In the genomic region with DNA sequence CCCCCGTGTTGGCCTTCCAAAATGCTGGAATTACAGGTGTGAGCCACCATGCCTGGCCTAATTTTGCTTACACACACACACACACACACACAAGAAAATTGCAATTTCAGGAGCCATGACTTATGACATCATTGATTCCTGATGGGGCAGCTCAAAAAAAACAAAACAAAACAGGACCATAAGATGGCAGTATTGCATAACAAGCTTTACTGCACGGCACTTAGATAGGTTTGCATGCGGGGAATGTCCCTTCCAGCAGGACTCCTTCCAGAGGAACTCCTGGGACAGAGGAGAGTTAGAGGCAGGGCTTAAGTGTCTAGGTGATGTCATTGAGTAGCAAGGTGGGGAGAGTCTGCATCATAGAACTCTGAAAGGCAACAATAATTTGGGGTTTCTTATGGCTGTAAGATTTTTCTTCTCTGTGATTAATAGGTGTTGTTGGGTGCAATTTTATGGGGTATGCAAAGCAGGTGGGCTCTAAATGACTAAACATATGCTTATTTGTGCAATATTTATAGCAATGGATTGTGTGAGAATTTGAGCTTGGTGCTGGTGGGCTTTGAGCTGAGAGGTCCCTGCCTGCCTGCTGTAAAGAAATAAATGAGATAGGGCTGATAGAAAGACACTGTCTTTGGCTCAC, we compare ENCODE assay signal across 8 cellular contexts. TPM values are rescaled to one million over a fixed set of nuclear protein-coding genes. Genes with fewer than 3 reads are reported as not detected.
A peak's percentile ranks its signal among the peaks of the same experiment; 100 is the strongest.
DNase-seq lines count a peak whose midpoint lies in the region; ATAC-seq lines count a peak whose summit lies in the region.

No MANE protein-coding gene starts in this region.

- no peak for ATAC-seq in GM21390 (IDR thresholded peaks at IDR 0.05; ENCODE audit: unreplicated experiment)

- in situ Hi-C loops in SK-MEL-5 (cut with HindIII; ENCODE audit: low pct_unique_long_range_greater_than_20kb, low sequenced_read_pairs) = no loop called here

- DNase-seq in stimulated activated CD4-positive, alpha-beta T cell treated with anti-CD3 and anti-CD28 coated beads, Interleukin-1b, Interleukin-23, amount 100 ng/mL, for 48 hours = peak; percentile 7
- DNase-seq in stimulated activated CD4-positive, alpha-beta T cell treated with anti-CD3 and anti-CD28 coated beads, Interleukin-2, amount 100 ng/mL, for 24 hours = no peak
- DNase-seq in NAMALWA (ENCODE audit: low spot score) (peak; percentile 81), SK-MEL-5 (ENCODE audit: low read depth, low spot score) (peak; percentile 79), germinal center (ENCODE audit: low spot score) (peak; percentile 61), cortex of kidney (lab: John Stamatoyannopoulos, UW) (no peak)
- no peak for DNase-seq in activated CD4-positive, alpha-beta T cell treated with anti-CD3 and anti-CD28 coated beads, Interleukin-2, amount 50 U/mL, for 48 hours

RNA-seq across cellular contexts. Expression of a gene that starts 9.0 kb away (rescaled TPM):
- total RNA-seq in SK-MEL-5 (2014; rRNA removed; shearing (Covaris generic)) = not detected in 2 replicates
- not detected in 2 replicates for polyA plus RNA-seq in SK-MEL-5 (2015; cell fraction: cytosol; rRNA removed)
- not detected in 2 replicates for polyA plus RNA-seq in SK-MEL-5 (2015; cell fraction: nucleus; rRNA removed)

RNA-seq across cellular contexts. Expression of a gene that starts 16.2 kb away (rescaled TPM):
- total RNA-seq in SK-MEL-5 (2014; rRNA removed; shearing (Covaris generic)) = 2.5 and 2.6 TPM in 2 replicates
- 5.6 and 6.0 TPM in 2 replicates for polyA plus RNA-seq in SK-MEL-5 (2015; cell fraction: cytosol; rRNA removed)
- polyA plus RNA-seq in SK-MEL-5 (2015; cell fraction: nucleus; rRNA removed) = 3.6 and 8.2 TPM in 2 replicates

Comparison
In these comparisons a context has a peak if more than half of its experiments do, and no peak if none do; other contexts are left out.
1. DNase-seq: peak in stimulated activated CD4-positive, alpha-beta T cell treated with anti-CD3 and anti-CD28 coated beads, Interleukin-1b, Interleukin-23, amount 100 ng/mL, for 48 hours (single experiment), NAMALWA (single experiment), SK-MEL-5 (single experiment) and germinal center (single experiment); none in stimulated activated CD4-positive, alpha-beta T cell treated with anti-CD3 and anti-CD28 coated beads, Interleukin-2, amount 100 ng/mL, for 24 hours (0 of 2), cortex of kidney (single experiment) and activated CD4-positive, alpha-beta T cell treated with anti-CD3 and anti-CD28 coated beads, Interleukin-2, amount 50 U/mL, for 48 hours (0 of 2).